19 cellular contexts compared by ENCODE assay signal in the genomic region with DNA sequence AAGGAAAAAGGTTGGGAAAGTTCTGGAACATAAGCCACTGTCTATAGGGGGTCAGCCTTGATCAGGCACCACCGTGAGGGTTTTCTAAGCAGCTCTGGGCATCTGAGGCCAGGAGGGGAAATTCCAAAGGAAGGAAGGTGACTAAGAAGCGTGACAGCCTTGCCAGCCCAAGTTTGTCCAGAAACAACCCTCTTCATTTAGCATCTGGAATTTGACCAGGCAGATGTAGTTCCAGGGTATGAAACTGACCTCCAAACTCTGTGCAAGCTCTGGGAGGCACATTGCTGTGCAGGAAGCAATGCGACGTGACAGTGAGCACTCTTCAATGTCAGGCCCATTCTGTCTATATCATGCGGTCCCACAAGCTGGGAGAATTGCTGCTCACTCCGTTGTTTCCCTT.
A peak's percentile ranks its signal among the peaks of the same experiment; 100 is the strongest.
DNase-seq lines count a peak whose midpoint lies in the region; ATAC-seq and TF ChIP-seq lines count a peak whose summit lies in the region.
"Had no signal": no experiment of that assay in that cellular context is flagged by ENCODE, and none has a peak within 500 bp of the region (broad histone marks: within the 10 kb centered on the region; RNA-seq: fewer than 3 reads in every experiment).

No MANE protein-coding gene starts in this region.

- H3K4me1 ChIP-seq in ACC112 (ENCODE audit: control insufficient read depth, insufficient read depth, low read length, unreplicated experiment): peaks cover 14% of the 10 kb centered on the region
- H3K4me1 ChIP-seq in GM23338 (ENCODE audit: insufficient read depth): peaks cover 8% of the 10 kb centered on the region; the same call in 1 of the 2 replicates
- H3K4me1 ChIP-seq: upper lobe of right lung had no signal

- H3K36me3 ChIP-seq in ACC112 (ENCODE audit: insufficient read depth, low read length) (no peaks in the 10 kb centered on the region), GM23338 (ENCODE audit: insufficient read depth) (no peaks in the 10 kb centered on the region)
- H3K36me3 ChIP-seq: heart left ventricle, upper lobe of right lung had no signal

- H3K36me3 Mint-ChIP-seq in GM23338 (ENCODE audit: low read depth) (no peaks in the 10 kb centered on the region; the same call in 2 of the 3 replicates), endothelial cell (ENCODE audit: low read depth, unreplicated experiment) (no peaks in the 10 kb centered on the region)

- TF ChIP-seq CTCF in GM23338 (conservative IDR thresholded peaks at IDR 0.05; ENCODE audit: low read depth in 2 of 2) (no peak), endothelial cell (IDR thresholded peaks at IDR 0.05; ENCODE audit: unreplicated experiment) (no peak)

- no peaks in the 10 kb centered on the region for H4K20me1 ChIP-seq in GM23338 (replicated peaks; ENCODE audit: insufficient read depth)

- H3K4me1 Mint-ChIP-seq in GM23338: peaks cover 12% of the 10 kb centered on the region
- H3K4me1 Mint-ChIP-seq in endothelial cell (ENCODE audit: unreplicated experiment): peaks cover 15% of the 10 kb centered on the region

- ATAC-seq in GM23338 (no peak), GM19463 (IDR thresholded peaks at IDR 0.05; ENCODE audit: unreplicated experiment) (no peak), HG03565 (IDR thresholded peaks at IDR 0.05; ENCODE audit: unreplicated experiment) (no peak), GM18867 (IDR thresholded peaks at IDR 0.05; ENCODE audit: unreplicated experiment) (no peak)
- ATAC-seq: mucosa of descending colon, right cardiac atrium, upper lobe of right lung had no signal

- H3K27ac Mint-ChIP-seq in GM23338: no peak overlapping the region
- no peak overlapping the region for H3K27ac Mint-ChIP-seq in endothelial cell (ENCODE audit: unreplicated experiment)
- H3K27ac Mint-ChIP-seq: stimulated activated naive CD8-positive, alpha-beta T cell treated with anti-CD3 and anti-CD28 coated beads, Interleukin-15, Interleukin-2, amounts not matched to agents 100 ng/mL and 50 ng/mL, for 24 hours had no signal

- H3K79me2 ChIP-seq in ACC112 (ENCODE audit: control insufficient read depth, insufficient read depth, low read length, unreplicated experiment) (no peaks in the 10 kb centered on the region), GM23338 (replicated peaks; ENCODE audit: insufficient read depth) (no peaks in the 10 kb centered on the region)

- no peak overlapping the region for H3K4me3 ChIP-seq in ACC112 (ENCODE audit: low read depth, low read length)
- H3K4me3 ChIP-seq in GM23338: no peak overlapping the region
- H3K4me3 ChIP-seq: heart left ventricle, mucosa of descending colon, upper lobe of right lung had no signal

- DNase-seq in GM23338 (ENCODE audit: low spot score) (no peak), astrocyte of the hippocampus (ENCODE audit: low read depth, low spot score) (peak; percentile 30), left kidney (ENCODE audit: low read depth, low spot score) (peak; percentile 50), endothelial cell (ENCODE audit: low spot score) (no peak)
- DNase-seq: activated CD4-positive, alpha-beta T cell treated with anti-CD3 and anti-CD28 coated beads, Interleukin-2, amount 50 U/mL, for 1 hour; activated naive CD4-positive, alpha-beta T cell; erythroblast; heart left ventricle; mucosa of descending colon; MV-4-11; NCI-H2081 treated with DMSO at 0.1 percent for 48 hours; NCI-H526 treated with DMSO at 0.1 percent for 48 hours; right cardiac atrium; upper lobe of right lung had no signal

- H3K27ac ChIP-seq in ACC112 (ENCODE audit: low read depth, low read length) (peak overlapping the region; percentile 16; the same call in 1 of the 2 replicates), GM23338 (ENCODE audit: low read depth) (no peak overlapping the region)
- H3K27ac ChIP-seq: upper lobe of right lung had no signal

- peaks cover 14% of the 10 kb centered on the region for H3K27me3 Mint-ChIP-seq in GM23338 (ENCODE audit: insufficient read depth, low read depth, poor library complexity)
- H3K27me3 Mint-ChIP-seq in endothelial cell (ENCODE audit: unreplicated experiment): no peaks in the 10 kb centered on the region

- H2AFZ ChIP-seq in ACC112 (ENCODE audit: low read length, unreplicated experiment): no peak overlapping the region
- H2AFZ ChIP-seq in GM23338: peak overlapping the region; percentile 81

- H3K9me3 Mint-ChIP-seq in GM23338 (no peaks in the 10 kb centered on the region; the same call in 1 of the 3 replicates), endothelial cell (ENCODE audit: unreplicated experiment) (no peaks in the 10 kb centered on the region)
- H3K9me3 Mint-ChIP-seq: stimulated activated naive CD8-positive, alpha-beta T cell treated with anti-CD3 and anti-CD28 coated beads, Interleukin-15, Interleukin-2, amounts not matched to agents 100 ng/mL and 50 ng/mL, for 24 hours had no signal

- H3K4me2 ChIP-seq in GM23338: no peak overlapping the region

- H3F3A ChIP-seq in GM23338 (replicated peaks; ENCODE audit: low read depth): no peaks in the 10 kb centered on the region

- H3K4me3 Mint-ChIP-seq in GM23338: no peak overlapping the region
- no peak overlapping the region for H3K4me3 Mint-ChIP-seq in endothelial cell (ENCODE audit: unreplicated experiment)
- H3K4me3 Mint-ChIP-seq: stimulated activated naive CD8-positive, alpha-beta T cell treated with anti-CD3 and anti-CD28 coated beads, Interleukin-15, Interleukin-2, amounts not matched to agents 100 ng/mL and 50 ng/mL, for 24 hours had no signal

- H3K9me2 ChIP-seq in GM23338 (ENCODE audit: insufficient read depth): peaks cover 4% of the 10 kb centered on the region; the same call in 1 of the 2 replicates

- no peaks in the 10 kb centered on the region for H3K27me3 ChIP-seq in ACC112 (ENCODE audit: insufficient read depth, low read length)
- no peaks in the 10 kb centered on the region for H3K27me3 ChIP-seq in GM23338 (ENCODE audit: insufficient read depth)

TF ChIP-seq in GM23338, 12 proteins besides CTCF, POLR2A, EP300 and RAD21 (continues in another document):
- TF ChIP-seq CREB1 (CRISPR knock-in tag; IDR thresholded peaks at IDR 0.05; ENCODE audit: low read depth): no peak
- no peak for TF ChIP-seq ZNF114 (CRISPR knock-in tag; IDR thresholded peaks at IDR 0.05)
- TF ChIP-seq EZH2phosphoT487 (IDR thresholded peaks at IDR 0.05; ENCODE audit: unreplicated experiment): no peak
- TF ChIP-seq POLR2AphosphoS5 (IDR thresholded peaks at IDR 0.05; ENCODE audit: low read depth): no peak
- TF ChIP-seq NANOG (IDR thresholded peaks at IDR 0.05; ENCODE audit: borderline replicate concordance): no peak
- TF ChIP-seq, protein P1, sequence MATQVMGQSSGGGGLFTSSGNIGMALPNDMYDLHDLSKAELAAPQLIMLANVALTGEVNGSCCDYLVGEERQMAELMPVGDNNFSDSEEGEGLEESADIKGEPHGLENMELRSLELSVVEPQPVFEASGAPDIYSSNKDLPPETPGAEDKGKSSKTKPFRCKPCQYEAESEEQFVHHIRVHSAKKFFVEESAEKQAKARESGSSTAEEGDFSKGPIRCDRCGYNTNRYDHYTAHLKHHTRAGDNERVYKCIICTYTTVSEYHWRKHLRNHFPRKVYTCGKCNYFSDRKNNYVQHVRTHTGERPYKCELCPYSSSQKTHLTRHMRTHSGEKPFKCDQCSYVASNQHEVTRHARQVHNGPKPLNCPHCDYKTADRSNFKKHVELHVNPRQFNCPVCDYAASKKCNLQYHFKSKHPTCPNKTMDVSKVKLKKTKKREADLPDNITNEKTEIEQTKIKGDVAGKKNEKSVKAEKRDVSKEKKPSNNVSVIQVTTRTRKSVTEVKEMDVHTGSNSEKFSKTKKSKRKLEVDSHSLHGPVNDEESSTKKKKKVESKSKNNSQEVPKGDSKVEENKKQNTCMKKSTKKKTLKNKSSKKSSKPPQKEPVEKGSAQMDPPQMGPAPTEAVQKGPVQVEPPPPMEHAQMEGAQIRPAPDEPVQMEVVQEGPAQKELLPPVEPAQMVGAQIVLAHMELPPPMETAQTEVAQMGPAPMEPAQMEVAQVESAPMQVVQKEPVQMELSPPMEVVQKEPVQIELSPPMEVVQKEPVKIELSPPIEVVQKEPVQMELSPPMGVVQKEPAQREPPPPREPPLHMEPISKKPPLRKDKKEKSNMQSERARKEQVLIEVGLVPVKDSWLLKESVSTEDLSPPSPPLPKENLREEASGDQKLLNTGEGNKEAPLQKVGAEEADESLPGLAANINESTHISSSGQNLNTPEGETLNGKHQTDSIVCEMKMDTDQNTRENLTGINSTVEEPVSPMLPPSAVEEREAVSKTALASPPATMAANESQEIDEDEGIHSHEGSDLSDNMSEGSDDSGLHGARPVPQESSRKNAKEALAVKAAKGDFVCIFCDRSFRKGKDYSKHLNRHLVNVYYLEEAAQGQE (IDR thresholded peaks at IDR 0.05; ENCODE audit: unreplicated experiment): no peak
- TF ChIP-seq, protein P2, sequence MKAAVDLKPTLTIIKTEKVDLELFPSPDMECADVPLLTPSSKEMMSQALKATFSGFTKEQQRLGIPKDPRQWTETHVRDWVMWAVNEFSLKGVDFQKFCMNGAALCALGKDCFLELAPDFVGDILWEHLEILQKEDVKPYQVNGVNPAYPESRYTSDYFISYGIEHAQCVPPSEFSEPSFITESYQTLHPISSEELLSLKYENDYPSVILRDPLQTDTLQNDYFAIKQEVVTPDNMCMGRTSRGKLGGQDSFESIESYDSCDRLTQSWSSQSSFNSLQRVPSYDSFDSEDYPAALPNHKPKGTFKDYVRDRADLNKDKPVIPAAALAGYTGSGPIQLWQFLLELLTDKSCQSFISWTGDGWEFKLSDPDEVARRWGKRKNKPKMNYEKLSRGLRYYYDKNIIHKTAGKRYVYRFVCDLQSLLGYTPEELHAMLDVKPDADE (IDR thresholded peaks at IDR 0.05): no peak

Comparison
In these comparisons a context has a peak if more than half of its experiments do, and no peak if none do; other contexts are left out.
1. DNase-seq: peak in astrocyte of the hippocampus (single experiment) and left kidney (single experiment); none in GM23338 (single experiment) and endothelial cell (single experiment).